In genomic region chr7:33760146-33760545, GRCh38 we compare ENCODE assay signal across 17 cellular contexts.
DNase-seq lines count a peak whose midpoint lies in the region; ATAC-seq and TF ChIP-seq lines count a peak whose summit lies in the region.
"Had no signal": no experiment of that assay in that cellular context is flagged by ENCODE, and none has a peak within 500 bp of the region (broad histone marks: within the 10 kb centered on the region; RNA-seq: fewer than 3 reads in every experiment).

No MANE protein-coding gene starts in this region.

- H3K27me3 Mint-ChIP-seq in nephron (ENCODE audit: low read depth) = no peaks in the 10 kb centered on the region
- peaks cover 16% of the 10 kb centered on the region for H3K27me3 Mint-ChIP-seq in mesothelial cell of epicardium (ENCODE audit: low read depth)
- H3K27me3 Mint-ChIP-seq: CD4-positive, CD25-positive, alpha-beta regulatory T cell had no signal

- H3K4me3 Mint-ChIP-seq in nephron = no peak overlapping the region
- H3K4me3 Mint-ChIP-seq in mesothelial cell of epicardium = no peak overlapping the region
- H3K4me3 Mint-ChIP-seq: B cell; CD4-positive, CD25-positive, alpha-beta regulatory T cell; CD8-positive, alpha-beta T cell; HFFc6 had no signal

- H3K9me3 Mint-ChIP-seq in nephron = no peaks in the 10 kb centered on the region
- H3K9me3 Mint-ChIP-seq in mesothelial cell of epicardium = no peaks in the 10 kb centered on the region
- H3K9me3 Mint-ChIP-seq: CD8-positive, alpha-beta T cell; HFFc6 had no signal

- H3K36me3 Mint-ChIP-seq in nephron (ENCODE audit: low read depth) (no peaks in the 10 kb centered on the region), mesothelial cell of epicardium (no peaks in the 10 kb centered on the region)
- H3K36me3 Mint-ChIP-seq: CD8-positive, alpha-beta T cell had no signal

- intact Hi-C loops in cardiac septum (cut with DNase I) (no loop called here), sciatic nerve (cut with DNase I) (loop anchor here (10.0 kb wide), 1 partner anchor 145 kb away; the partner anchor contains the start of gene BMPER)

- H3K27ac Mint-ChIP-seq in nephron = peak overlapping the region in 2 of 3 experiments; percentile 21 to 58
- no peak overlapping the region for H3K27ac Mint-ChIP-seq in mesothelial cell of epicardium
- H3K27ac Mint-ChIP-seq: B cell; CD4-positive, CD25-positive, alpha-beta regulatory T cell; CD8-positive, alpha-beta T cell; HFFc6 had no signal

- H3K4me1 Mint-ChIP-seq in nephron = peaks cover 51% of the 10 kb centered on the region
- H3K4me1 Mint-ChIP-seq in mesothelial cell of epicardium = peaks cover 27% of the 10 kb centered on the region
- H3K4me1 Mint-ChIP-seq: B cell; CD4-positive, CD25-positive, alpha-beta regulatory T cell had no signal

- ATAC-seq in sciatic nerve = no peak
- ATAC-seq: CD8-positive, alpha-beta T cell had no signal

- DNase-seq in COLO829 (ENCODE audit: low spot score) (peak; percentile 59), RPMI7951 (ENCODE audit: low read depth) (peak; percentile 50), foreskin melanocyte (peak; percentile 95), mesothelial cell of epicardium (ENCODE audit: low spot score in 2 of 2, unreplicated experiment in 2 of 2) (no peak), cardiac septum (ENCODE audit: low spot score) (no peak), sciatic nerve (ENCODE audit: low spot score) (no peak)
- DNase-seq in activated CD8-positive, alpha-beta memory T cell treated with anti-CD3 and anti-CD28 coated beads, Interleukin-2, amount 50 U/mL, for 48 hours = no peak
- DNase-seq: CD4-positive, CD25-positive, alpha-beta regulatory T cell; CD8-positive, alpha-beta T cell; DMS 273 treated with DMSO at 0.1 percent for 48 hours; DMS79; EL; GDM1; GOT3; HFFc6 had no signal

- TF ChIP-seq CTCF in nephron (IDR thresholded peaks at IDR 0.05; ENCODE audit: unreplicated experiment in 3 of 3) = no peak
- no peak for TF ChIP-seq CTCF in mesothelial cell of epicardium (IDR thresholded peaks at IDR 0.05; ENCODE audit: unreplicated experiment)

Comparison
In these comparisons a context has a peak if more than half of its experiments do, and no peak if none do; other contexts are left out.
1. DNase-seq: peak in COLO829 (single experiment), RPMI7951 (single experiment) and foreskin melanocyte (single experiment); none in mesothelial cell of epicardium (0 of 2), activated CD8-positive, alpha-beta memory T cell treated with anti-CD3 and anti-CD28 coated beads, Interleukin-2, amount 50 U/mL, for 48 hours (single experiment), cardiac septum (single experiment) and sciatic nerve (single experiment).